1 cellular context compared by ENCODE assay signal in genomic region chr16:81469710-81470481, GRCh38.
TF ChIP-seq lines count a peak whose summit lies in the region.

No MANE protein-coding gene starts in this region.

TF ChIP-seq in GM23338, 12 proteins besides CTCF, POLR2A, EP300 and RAD21:
- TF ChIP-seq, protein P1, sequence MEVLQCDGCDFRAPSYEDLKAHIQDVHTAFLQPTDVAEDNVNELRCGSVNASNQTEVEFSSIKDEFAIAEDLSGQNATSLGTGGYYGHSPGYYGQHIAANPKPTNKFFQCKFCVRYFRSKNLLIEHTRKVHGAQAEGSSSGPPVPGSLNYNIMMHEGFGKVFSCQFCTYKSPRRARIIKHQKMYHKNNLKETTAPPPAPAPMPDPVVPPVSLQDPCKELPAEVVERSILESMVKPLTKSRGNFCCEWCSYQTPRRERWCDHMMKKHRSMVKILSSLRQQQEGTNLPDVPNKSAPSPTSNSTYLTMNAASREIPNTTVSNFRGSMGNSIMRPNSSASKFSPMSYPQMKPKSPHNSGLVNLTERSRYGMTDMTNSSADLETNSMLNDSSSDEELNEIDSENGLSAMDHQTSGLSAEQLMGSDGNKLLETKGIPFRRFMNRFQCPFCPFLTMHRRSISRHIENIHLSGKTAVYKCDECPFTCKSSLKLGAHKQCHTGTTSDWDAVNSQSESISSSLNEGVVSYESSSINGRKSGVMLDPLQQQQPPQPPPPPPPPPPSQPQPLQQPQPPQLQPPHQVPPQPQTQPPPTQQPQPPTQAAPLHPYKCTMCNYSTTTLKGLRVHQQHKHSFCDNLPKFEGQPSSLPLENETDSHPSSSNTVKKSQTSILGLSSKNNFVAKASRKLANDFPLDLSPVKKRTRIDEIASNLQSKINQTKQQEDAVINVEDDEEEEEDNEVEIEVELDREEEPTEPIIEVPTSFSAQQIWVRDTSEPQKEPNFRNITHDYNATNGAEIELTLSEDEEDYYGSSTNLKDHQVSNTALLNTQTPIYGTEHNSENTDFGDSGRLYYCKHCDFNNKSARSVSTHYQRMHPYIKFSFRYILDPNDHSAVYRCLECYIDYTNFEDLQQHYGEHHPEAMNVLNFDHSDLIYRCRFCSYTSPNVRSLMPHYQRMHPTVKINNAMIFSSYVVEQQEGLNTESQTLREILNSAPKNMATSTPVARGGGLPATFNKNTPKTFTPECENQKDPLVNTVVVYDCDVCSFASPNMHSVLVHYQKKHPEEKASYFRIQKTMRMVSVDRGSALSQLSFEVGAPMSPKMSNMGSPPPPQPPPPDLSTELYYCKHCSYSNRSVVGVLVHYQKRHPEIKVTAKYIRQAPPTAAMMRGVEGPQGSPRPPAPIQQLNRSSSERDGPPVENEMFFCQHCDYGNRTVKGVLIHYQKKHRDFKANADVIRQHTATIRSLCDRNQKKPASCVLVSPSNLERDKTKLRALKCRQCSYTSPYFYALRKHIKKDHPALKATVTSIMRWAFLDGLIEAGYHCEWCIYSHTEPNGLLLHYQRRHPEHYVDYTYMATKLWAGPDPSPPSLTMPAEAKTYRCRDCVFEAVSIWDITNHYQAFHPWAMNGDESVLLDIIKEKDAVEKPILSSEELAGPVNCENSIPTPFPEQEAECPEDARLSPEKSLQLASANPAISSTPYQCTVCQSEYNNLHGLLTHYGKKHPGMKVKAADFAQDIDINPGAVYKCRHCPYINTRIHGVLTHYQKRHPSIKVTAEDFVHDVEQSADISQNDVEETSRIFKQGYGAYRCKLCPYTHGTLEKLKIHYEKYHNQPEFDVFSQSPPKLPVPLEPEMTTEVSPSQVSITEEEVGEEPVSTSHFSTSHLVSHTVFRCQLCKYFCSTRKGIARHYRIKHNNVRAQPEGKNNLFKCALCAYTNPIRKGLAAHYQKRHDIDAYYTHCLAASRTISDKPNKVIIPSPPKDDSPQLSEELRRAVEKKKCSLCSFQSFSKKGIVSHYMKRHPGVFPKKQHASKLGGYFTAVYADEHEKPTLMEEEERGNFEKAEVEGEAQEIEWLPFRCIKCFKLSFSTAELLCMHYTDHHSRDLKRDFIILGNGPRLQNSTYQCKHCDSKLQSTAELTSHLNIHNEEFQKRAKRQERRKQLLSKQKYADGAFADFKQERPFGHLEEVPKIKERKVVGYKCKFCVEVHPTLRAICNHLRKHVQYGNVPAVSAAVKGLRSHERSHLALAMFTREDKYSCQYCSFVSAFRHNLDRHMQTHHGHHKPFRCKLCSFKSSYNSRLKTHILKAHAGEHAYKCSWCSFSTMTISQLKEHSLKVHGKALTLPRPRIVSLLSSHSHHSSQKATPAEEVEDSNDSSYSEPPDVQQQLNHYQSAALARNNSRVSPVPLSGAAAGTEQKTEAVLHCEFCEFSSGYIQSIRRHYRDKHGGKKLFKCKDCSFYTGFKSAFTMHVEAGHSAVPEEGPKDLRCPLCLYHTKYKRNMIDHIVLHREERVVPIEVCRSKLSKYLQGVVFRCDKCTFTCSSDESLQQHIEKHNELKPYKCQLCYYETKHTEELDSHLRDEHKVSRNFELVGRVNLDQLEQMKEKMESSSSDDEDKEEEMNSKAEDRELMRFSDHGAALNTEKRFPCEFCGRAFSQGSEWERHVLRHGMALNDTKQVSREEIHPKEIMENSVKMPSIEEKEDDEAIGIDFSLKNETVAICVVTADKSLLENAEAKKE (CRISPR knock-in tag; IDR thresholded peaks at IDR 0.05) = no peak
TF ChIP-seq in GM23338: peak in this region for 0.
